31 cellular contexts compared by ENCODE assay signal in the genomic region with DNA sequence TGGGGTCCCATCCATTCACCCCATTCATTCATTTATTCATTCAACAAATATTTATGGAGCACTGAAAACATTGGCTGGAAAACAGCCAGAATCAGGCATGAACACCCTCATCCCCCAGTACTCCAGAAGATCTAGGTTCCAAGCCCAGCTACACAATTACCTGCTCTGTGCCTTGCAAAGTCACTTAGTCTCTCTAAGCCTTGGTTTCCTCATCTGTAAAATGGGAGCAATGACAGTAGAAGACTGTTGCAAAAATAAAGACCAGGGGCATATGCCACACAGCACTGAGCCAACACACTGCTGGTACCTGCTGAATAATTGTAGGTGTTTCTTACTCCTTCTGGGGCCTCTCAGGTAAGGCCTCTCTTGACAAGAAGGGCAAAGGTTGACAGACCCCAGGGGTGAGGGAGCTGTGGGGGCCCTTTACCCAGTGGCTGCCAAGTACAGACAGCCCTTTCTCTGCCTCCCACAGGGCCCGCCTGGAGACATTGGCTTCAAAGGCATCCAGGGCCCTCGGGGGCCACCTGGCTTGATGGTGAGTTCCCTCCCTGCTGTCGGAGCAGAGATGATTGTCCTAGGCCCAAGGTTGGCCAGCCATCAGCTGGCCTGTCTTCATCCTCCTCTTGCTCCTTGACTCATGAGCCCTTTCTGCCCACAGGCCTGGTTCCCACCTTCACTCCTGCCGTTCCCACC. TPM values are rescaled to one million over a fixed set of nuclear protein-coding genes. Genes with fewer than 3 reads are reported as not detected.
DNase-seq lines count a peak whose midpoint lies in the region; ATAC-seq and TF ChIP-seq lines count a peak whose summit lies in the region.
"Had no signal": no experiment of that assay in that cellular context is flagged by ENCODE, and none has a peak within 500 bp of the region (broad histone marks: within the 10 kb centered on the region; RNA-seq: fewer than 3 reads in every experiment).

No MANE protein-coding gene starts in this region.

- TF ChIP-seq CTCF in coronary artery (IDR thresholded peaks at IDR 0.05) (no peak), ovary (IDR thresholded peaks at IDR 0.05) (no peak), transverse colon (IDR thresholded peaks at IDR 0.05) (no peak)

- H3K9me3 ChIP-seq in ovary: no peaks in the 10 kb centered on the region
- no peaks in the 10 kb centered on the region for H3K9me3 ChIP-seq in transverse colon
- H3K9me3 ChIP-seq: right lobe of liver had no signal

- peak; percentile 22 for DNase-seq in activated T-cell treated with anti-CD3 and anti-CD28 coated beads, Interleukin-2, amount 50 U/mL, for 24 hours
- no peak for DNase-seq in activated T-cell treated with anti-CD3 and anti-CD28 coated beads, Interleukin-2, amount 50 U/mL, for 72 hours
- DNase-seq in coronary artery (ENCODE audit: low spot score) (peak; percentile 46), ovary (peak in 3 of 5 donors; percentile 3 to 23 (median 13)), transverse colon (peak; percentile 3), NCI-H82 treated with DMSO at 0.1 percent for 48 hours (lab: John Stamatoyannopoulos, UW; ENCODE audit: unreplicated experiment) (no peak)
- DNase-seq: activated CD4-positive, alpha-beta T cell treated with anti-CD3 and anti-CD28 coated beads for 36 hours; AML-193; amygdala; brain microvascular endothelial cell; CD4-positive, CD25-positive, alpha-beta regulatory T cell; DND-41; GF-D8; hypothalamus; IMR-90; NCI-H1048; NCI-H446; NCI-H748 treated with DMSO at 0.1 percent for 48 hours; SHP77 treated with DMSO at 0.1 percent for 48 hours; stimulated activated CD4-positive, alpha-beta T cell treated with anti-CD3 and anti-CD28 coated beads, Interleukin-4, amount 100 ng/mL, for 24 hours; SW 1271 had no signal

- peaks cover 7% of the 10 kb centered on the region for H3K36me3 Mint-ChIP-seq in activated T-cell treated with anti-CD3 and anti-CD28 coated beads, Interleukin-2, amount 50 U/mL, for 24 hours (ENCODE audit: low read depth)
- peaks cover 0 to 6% of the 10 kb centered on the region in 2 donors for H3K36me3 Mint-ChIP-seq in activated T-cell treated with anti-CD3 and anti-CD28 coated beads, Interleukin-2, amount 50 U/mL, for 72 hours (ENCODE audit: insufficient read depth in 2 of 2)
- H3K36me3 Mint-ChIP-seq: CD4-positive, CD25-positive, alpha-beta regulatory T cell; memory B cell had no signal

- TF ChIP-seq POLR2A in ovary (IDR thresholded peaks at IDR 0.05): no peak
- no peak for TF ChIP-seq POLR2A in transverse colon (IDR thresholded peaks at IDR 0.05)

- peaks cover 8% of the 10 kb centered on the region for H3K9me3 Mint-ChIP-seq in activated T-cell treated with anti-CD3 and anti-CD28 coated beads, Interleukin-2, amount 50 U/mL, for 24 hours
- peaks cover 0 to 5% of the 10 kb centered on the region in 2 donors for H3K9me3 Mint-ChIP-seq in activated T-cell treated with anti-CD3 and anti-CD28 coated beads, Interleukin-2, amount 50 U/mL, for 72 hours

- intact Hi-C loops in ovary (cut with DNase I) (loop anchor here in 1 of 4 donors (5.0 kb wide), 1 partner anchor 143 kb away; a partner anchor contains a TSS), transverse colon (cut with DNase I; ENCODE audit: low total_unique reads) (no loop called here)

- 83 to 94% (median 92%) methylated on average over 4 of the region's 4 CpGs for WGBS in ovary, 3 donors
- 77 to 90% methylated on average over 4 of the region's 4 CpGs for WGBS in transverse colon (ENCODE audit: low coverage in 1 of 2), 2 donors

- H3K27me3 ChIP-seq in ovary (no peaks in the 10 kb centered on the region), transverse colon (no peaks in the 10 kb centered on the region)
- H3K27me3 ChIP-seq: brain microvascular endothelial cell, right lobe of liver, upper lobe of left lung had no signal

- H3K4me3 ChIP-seq in coronary artery (no peak overlapping the region), ovary (no peak overlapping the region), transverse colon (no peak overlapping the region)
- H3K4me3 ChIP-seq: right lobe of liver, upper lobe of left lung had no signal

- no peak overlapping the region for H3K27ac Mint-ChIP-seq in activated T-cell treated with anti-CD3 and anti-CD28 coated beads, Interleukin-2, amount 50 U/mL, for 24 hours
- H3K27ac Mint-ChIP-seq in activated T-cell treated with anti-CD3 and anti-CD28 coated beads, Interleukin-2, amount 50 U/mL, for 72 hours: no peak overlapping the region
- H3K27ac Mint-ChIP-seq: activated CD4-positive, alpha-beta T cell treated with anti-CD3 and anti-CD28 coated beads for 36 hours; CD4-positive, CD25-positive, alpha-beta regulatory T cell; memory B cell had no signal

- no peak overlapping the region for H3K4me3 Mint-ChIP-seq in activated T-cell treated with anti-CD3 and anti-CD28 coated beads, Interleukin-2, amount 50 U/mL, for 24 hours
- no peak overlapping the region for H3K4me3 Mint-ChIP-seq in activated T-cell treated with anti-CD3 and anti-CD28 coated beads, Interleukin-2, amount 50 U/mL, for 72 hours
- H3K4me3 Mint-ChIP-seq: activated CD4-positive, alpha-beta T cell treated with anti-CD3 and anti-CD28 coated beads for 36 hours; CD4-positive, CD25-positive, alpha-beta regulatory T cell; memory B cell; neural crest cell had no signal

- ATAC-seq in activated T-cell treated with anti-CD3 and anti-CD28 coated beads, Interleukin-2, amount 50 U/mL, for 72 hours (replicated peaks in 1 of 2): no peak
- ATAC-seq in GM18907 (IDR thresholded peaks at IDR 0.05; ENCODE audit: unreplicated experiment): no peak
- ATAC-seq in activated CD4-positive, CD25-positive, alpha-beta regulatory T cell treated with anti-CD3 and anti-CD28 coated beads, Interleukin-2, amount 50 U/mL, for 24 hours: no peak
- ATAC-seq: activated CD4-positive, alpha-beta T cell treated with anti-CD3 and anti-CD28 coated beads for 36 hours; activated naive CD4-positive, alpha-beta T cell treated with anti-CD3 and anti-CD28 coated beads, Interleukin-2, amount 50 U/mL, for 72 hours; HCT116; Panc1 had no signal

- H3K4me1 ChIP-seq in ovary (ENCODE audit: insufficient read depth): peaks cover under 1% of the 10 kb centered on the region
- no peaks in the 10 kb centered on the region for H3K4me1 ChIP-seq in transverse colon
- H3K4me1 ChIP-seq: upper lobe of left lung had no signal

- TF ChIP-seq EP300 in ovary (IDR thresholded peaks at IDR 0.05): no peak
- no peak for TF ChIP-seq EP300 in transverse colon (IDR thresholded peaks at IDR 0.05; ENCODE audit: low read depth)

- no peaks in the 10 kb centered on the region for H3K36me3 ChIP-seq in ovary
- no peaks in the 10 kb centered on the region for H3K36me3 ChIP-seq in transverse colon
- H3K36me3 ChIP-seq: upper lobe of left lung had no signal

- H3K27ac ChIP-seq in coronary artery (no peak overlapping the region), ovary (no peak overlapping the region), transverse colon (no peak overlapping the region)
- H3K27ac ChIP-seq: brain microvascular endothelial cell, epithelial cell of prostate, right lobe of liver, upper lobe of left lung had no signal

- no peaks in the 10 kb centered on the region for H3K4me1 Mint-ChIP-seq in activated T-cell treated with anti-CD3 and anti-CD28 coated beads, Interleukin-2, amount 50 U/mL, for 24 hours (ENCODE audit: low read depth)
- H3K4me1 Mint-ChIP-seq in activated T-cell treated with anti-CD3 and anti-CD28 coated beads, Interleukin-2, amount 50 U/mL, for 72 hours (ENCODE audit: low read depth): no peaks in the 10 kb centered on the region
- H3K4me1 Mint-ChIP-seq: activated CD4-positive, alpha-beta T cell treated with anti-CD3 and anti-CD28 coated beads for 36 hours; memory B cell; neural crest cell had no signal

- peaks cover 3% of the 10 kb centered on the region for H3K27me3 Mint-ChIP-seq in activated T-cell treated with anti-CD3 and anti-CD28 coated beads, Interleukin-2, amount 50 U/mL, for 24 hours
- H3K27me3 Mint-ChIP-seq in activated T-cell treated with anti-CD3 and anti-CD28 coated beads, Interleukin-2, amount 50 U/mL, for 72 hours (ENCODE audit: low read depth): no peaks in the 10 kb centered on the region
- H3K27me3 Mint-ChIP-seq: activated CD4-positive, alpha-beta T cell treated with anti-CD3 and anti-CD28 coated beads for 36 hours had no signal

- in situ Hi-C loops in transverse colon (cut with MboI; ENCODE audit: low pct_ligation_motif_present in 1 of 4, low pct_unique_long_range_greater_than_20kb in 1 of 4, low sequenced_read_pairs in 3 of 4): no loop called here

RNA-seq across cellular contexts. Expression of a gene that starts 22.6 kb away (rescaled TPM):
- not detected for total RNA-seq in activated T-cell treated with anti-CD3 and anti-CD28 coated beads, Interleukin-2, amount 50 U/mL, for 72 hours
- total RNA-seq in ovary (10 to 100 TPM in 1 of 7 donors, 1 to 10 TPM in 1, under 1 TPM in 2, not detected in 3; 0.30 to 11.9 (median 1.8) TPM), transverse colon (not detected)
- 1 to 10 TPM in 1 of 2 donors, not detected in 1; 2.1 TPM for polyA plus RNA-seq in ovary
- total RNA-seq: activated CD4-positive, alpha-beta T cell treated with anti-CD3 and anti-CD28 coated beads for 36 hours; activated naive CD4-positive, alpha-beta T cell treated with anti-CD3 and anti-CD28 coated beads, Interleukin-2, amount 50 U/mL, for 72 hours; CD4-positive, CD25-positive, alpha-beta regulatory T cell; neural crest cell had no signal
- polyA plus RNA-seq: CD4-positive, CD25-positive, alpha-beta regulatory T cell; IMR-90 had no signal

RNA-seq across cellular contexts. Expression of a gene that starts 29.4 kb away (rescaled TPM):
- total RNA-seq in activated T-cell treated with anti-CD3 and anti-CD28 coated beads, Interleukin-2, amount 50 U/mL, for 72 hours: not detected
- total RNA-seq in ovary: 1 to 10 TPM in 1 of 7 donors, under 1 TPM in 1, not detected in 5; 0.82 to 2.6 TPM
- polyA plus RNA-seq in ovary: under 1 TPM in 1 of 2 donors, not detected in 1; 0.52 TPM
- not detected for total RNA-seq in transverse colon
- total RNA-seq: activated CD4-positive, alpha-beta T cell treated with anti-CD3 and anti-CD28 coated beads for 36 hours; activated naive CD4-positive, alpha-beta T cell treated with anti-CD3 and anti-CD28 coated beads, Interleukin-2, amount 50 U/mL, for 72 hours; CD4-positive, CD25-positive, alpha-beta regulatory T cell; IMR-90; neural crest cell had no signal
- polyA plus RNA-seq: CD4-positive, CD25-positive, alpha-beta regulatory T cell; IMR-90 had no signal

Comparison
In these comparisons a context has a peak if more than half of its experiments do, and no peak if none do; other contexts are left out.
1. DNase-seq: peak in activated T-cell treated with anti-CD3 and anti-CD28 coated beads, Interleukin-2, amount 50 U/mL, for 24 hours (single experiment), coronary artery (single experiment), ovary (3 of 5) and transverse colon (single experiment); none in activated T-cell treated with anti-CD3 and anti-CD28 coated beads, Interleukin-2, amount 50 U/mL, for 72 hours (0 of 2) and NCI-H82 treated with DMSO at 0.1 percent for 48 hours (single experiment).